Comparison of ENCODE assay signal across 8 cellular contexts in genomic region chr3:133413166-133414020, GRCh38. TPM values are rescaled to one million over a fixed set of nuclear protein-coding genes. Genes with fewer than 3 reads are reported as not detected.
DNase-seq lines count a peak whose midpoint lies in the region; ATAC-seq and TF ChIP-seq lines count a peak whose summit lies in the region.

No MANE protein-coding gene starts in this region.

- H4K20me1 ChIP-seq in MM.1S (ENCODE audit: insufficient read depth, low read length) = no peaks in the 10 kb centered on the region

- H3K27me3 Mint-ChIP-seq in immature natural killer cell (ENCODE audit: low read depth in 3 of 3) = peaks cover 0 to 2% (median 0%) of the 10 kb centered on the region in 3 donors

- H3K4me3 ChIP-seq in MM.1S (ENCODE audit: low read length) = no peak overlapping the region

- no peaks in the 10 kb centered on the region for H3K9me3 Mint-ChIP-seq in immature natural killer cell

- H3K9me2 ChIP-seq in MM.1S (replicated peaks; ENCODE audit: insufficient read depth, low read length) = no peaks in the 10 kb centered on the region

- H3F3A ChIP-seq in MM.1S (ENCODE audit: insufficient read depth, low read length) = no peaks in the 10 kb centered on the region; the same call in 1 of the 2 replicates

- no peaks in the 10 kb centered on the region for H3K4me1 ChIP-seq in MM.1S (ENCODE audit: low read length)

- ATAC-seq in left ventricle myocardium superior = peak; percentile 77
- no peak for ATAC-seq in HG02588 (IDR thresholded peaks at IDR 0.05; ENCODE audit: unreplicated experiment)

- intact Hi-C loops in left ventricle myocardium superior (cut with micrococcal nuclease) = no loop called here

- H3K9me3 ChIP-seq in MM.1S (replicated peaks; ENCODE audit: insufficient read depth, low read length) = no peaks in the 10 kb centered on the region

- H3K27ac Mint-ChIP-seq in immature natural killer cell = no peak overlapping the region

- in situ Hi-C loops in SK-MEL-5 (cut with HindIII; ENCODE audit: low pct_unique_long_range_greater_than_20kb, low sequenced_read_pairs) = no loop called here

- no peaks in the 10 kb centered on the region for H3K27me3 ChIP-seq in MM.1S (replicated peaks; ENCODE audit: insufficient read depth, low read length)

- H2AFZ ChIP-seq in MM.1S (ENCODE audit: low read length) = no peak overlapping the region

- H3K4me3 Mint-ChIP-seq in immature natural killer cell = no peak overlapping the region

- no peaks in the 10 kb centered on the region for H3K4me1 Mint-ChIP-seq in immature natural killer cell

- no peaks in the 10 kb centered on the region for H3K79me2 ChIP-seq in MM.1S (ENCODE audit: low read length)

- peak; percentile 7 for DNase-seq in NCI-H345 (lab: John Stamatoyannopoulos, UW)
- DNase-seq in NCI-H345 treated with DMSO at 0.1 percent for 48 hours (lab: John Stamatoyannopoulos, UW; ENCODE audit: unreplicated experiment) = no peak
- DNase-seq in SK-MEL-5 (ENCODE audit: low read depth, low spot score) = peak; percentile 78
- DNase-seq in left ventricle myocardium superior = no peak
- DNase-seq in stromal cell of bone marrow (ENCODE audit: low read depth) = peak; percentile 28
- DNase-seq in MM.1S = no peak
- DNase-seq in immature natural killer cell = no peak

- no peak overlapping the region for H3K9ac ChIP-seq in MM.1S (ENCODE audit: low read length)

- H3K36me3 Mint-ChIP-seq in immature natural killer cell = no peaks in the 10 kb centered on the region

- no peak for TF ChIP-seq CTCF in MM.1S (IDR thresholded peaks at IDR 0.05; ENCODE audit: low read length)

- H3K36me3 ChIP-seq in MM.1S (replicated peaks; ENCODE audit: insufficient read depth, low read length) = no peaks in the 10 kb centered on the region

- no peak overlapping the region for H3K4me2 ChIP-seq in MM.1S (ENCODE audit: low read depth, low read length)

- H3K27ac ChIP-seq in MM.1S (ENCODE audit: low read length) = no peak overlapping the region

RNA-seq across cellular contexts. Expression of gene BFSP2, which starts 13.5 kb away (rescaled TPM):
- total RNA-seq in SK-MEL-5 (2014; rRNA removed; shearing (Covaris generic)) = 0.40 TPM in 1 of 2 replicates, not detected in the other
- not detected in 2 replicates for polyA plus RNA-seq in SK-MEL-5 (2015; cell fraction: cytosol; rRNA removed)
- not detected in 2 replicates for polyA plus RNA-seq in SK-MEL-5 (2015; cell fraction: nucleus; rRNA removed)
- total RNA-seq in left ventricle myocardium superior = not detected
- under 1 TPM in 1 of 3 donors, not detected in 2; 0.83 TPM for polyA plus RNA-seq in immature natural killer cell

Comparison
In these comparisons a context has a peak if more than half of its experiments do, and no peak if none do; other contexts are left out.
1. DNase-seq: peak in NCI-H345 (single experiment), SK-MEL-5 (single experiment) and stromal cell of bone marrow (single experiment); none in NCI-H345 treated with DMSO at 0.1 percent for 48 hours (single experiment), left ventricle myocardium superior (single experiment), MM.1S (single experiment) and immature natural killer cell (0 of 3).